Comparison of ENCODE assay signal across 14 cellular contexts in the genomic region with DNA sequence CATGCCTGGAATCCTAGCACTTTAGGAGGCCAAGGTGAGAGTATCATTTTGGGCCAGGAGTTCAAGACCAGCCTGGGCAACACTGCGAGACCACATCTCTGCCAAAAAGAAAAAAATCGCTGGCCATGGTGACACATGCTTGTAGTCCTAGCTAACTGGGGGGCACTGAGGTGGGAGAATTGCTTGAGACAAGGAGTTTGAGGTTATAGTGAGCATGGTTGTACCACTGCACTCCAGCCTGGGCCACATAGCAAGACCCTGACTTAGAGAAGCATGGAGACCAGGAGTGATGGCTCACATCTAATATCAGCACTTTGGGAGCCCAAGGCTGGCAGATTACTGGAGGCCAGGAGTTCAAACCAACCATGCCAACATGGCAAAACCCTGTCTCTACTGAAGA. TPM values are rescaled to one million over a fixed set of nuclear protein-coding genes. Genes with fewer than 3 reads are reported as not detected.
A peak's percentile ranks its signal among the peaks of the same experiment; 100 is the strongest.
DNase-seq lines count a peak whose midpoint lies in the region; ATAC-seq, FAIRE-seq and TF ChIP-seq lines count a peak whose summit lies in the region.
"Had no signal": no experiment of that assay in that cellular context is flagged by ENCODE, and none has a peak within 500 bp of the region (broad histone marks: within the 10 kb centered on the region; RNA-seq: fewer than 3 reads in every experiment).

No MANE protein-coding gene starts in this region.

- H3K27ac ChIP-seq in VCaP: peak overlapping the region; percentile 19
- peak overlapping the region; percentile 7 for H3K27ac ChIP-seq in smooth muscle cell (ENCODE audit: low read depth)
- H3K27ac ChIP-seq: upper lobe of left lung had no signal

- no peak overlapping the region for H3K4me3 ChIP-seq in smooth muscle cell
- H3K4me3 ChIP-seq: lung, Peyer's patch, upper lobe of left lung had no signal

- peaks cover 3% of the 10 kb centered on the region for H3F3A ChIP-seq in smooth muscle cell (ENCODE audit: low read depth)

- no peaks in the 10 kb centered on the region for H3K9me3 Mint-ChIP-seq in activated T-cell treated with anti-CD3 and anti-CD28 coated beads, Interleukin-2, amount 50 U/mL, for 4 hours
- H3K9me3 Mint-ChIP-seq in effector memory CD8-positive, alpha-beta T cell: no peaks in the 10 kb centered on the region

- no peaks in the 10 kb centered on the region for H3K27me3 Mint-ChIP-seq in activated T-cell treated with anti-CD3 and anti-CD28 coated beads, Interleukin-2, amount 50 U/mL, for 4 hours (ENCODE audit: low read depth)
- H3K27me3 Mint-ChIP-seq in effector memory CD8-positive, alpha-beta T cell: no peaks in the 10 kb centered on the region

- no peak overlapping the region for H2AFZ ChIP-seq in smooth muscle cell (ENCODE audit: low read depth)

- ATAC-seq in activated T-cell treated with anti-CD3 and anti-CD28 coated beads, Interleukin-2, amount 50 U/mL, for 4 hours: no peak
- ATAC-seq in effector memory CD8-positive, alpha-beta T cell (replicated peaks): no peak
- ATAC-seq in HG03565 (IDR thresholded peaks at IDR 0.05; ENCODE audit: unreplicated experiment): no peak

- 97% methylated on average over 2 of the region's 2 CpGs for WGBS in smooth muscle cell (ENCODE audit: low lambda C conversion rate)

- no peaks in the 10 kb centered on the region for H3K36me3 ChIP-seq in smooth muscle cell (ENCODE audit: low read depth)

- no peak for FAIRE-seq in frontal cortex (lab: Jason Lieb, UNC)

- peak overlapping the region in 1 of 2 donors; percentile 99 for H3K27ac Mint-ChIP-seq in effector memory CD8-positive, alpha-beta T cell

- H3K4me1 Mint-ChIP-seq in activated T-cell treated with anti-CD3 and anti-CD28 coated beads, Interleukin-2, amount 50 U/mL, for 4 hours (ENCODE audit: low read depth): peaks cover 67% of the 10 kb centered on the region
- peaks cover 28 to 57% of the 10 kb centered on the region in 2 donors for H3K4me1 Mint-ChIP-seq in effector memory CD8-positive, alpha-beta T cell (ENCODE audit: low read depth in 2 of 2)

- H3K9ac ChIP-seq in smooth muscle cell (ENCODE audit: low read depth): no peak overlapping the region

- peaks cover 97% of the 10 kb centered on the region for H4K20me1 ChIP-seq in smooth muscle cell (ENCODE audit: low read depth)

- no peak for TF ChIP-seq CTCF in VCaP (conservative IDR thresholded peaks at IDR 0.05)
- no peak for TF ChIP-seq CTCF in smooth muscle cell (IDR thresholded peaks at IDR 0.05; ENCODE audit: borderline replicate concordance, insufficient read depth, poor library complexity, severe bottlenecking)

- H3K36me3 Mint-ChIP-seq in activated T-cell treated with anti-CD3 and anti-CD28 coated beads, Interleukin-2, amount 50 U/mL, for 4 hours (ENCODE audit: insufficient read depth): peaks cover 25% of the 10 kb centered on the region
- H3K36me3 Mint-ChIP-seq in effector memory CD8-positive, alpha-beta T cell (ENCODE audit: insufficient read depth): peaks cover 72% of the 10 kb centered on the region

- H3K79me2 ChIP-seq in smooth muscle cell (ENCODE audit: low read depth): peaks cover 96% of the 10 kb centered on the region

- no peaks in the 10 kb centered on the region for H3K27me3 ChIP-seq in smooth muscle cell (ENCODE audit: low read depth)
- H3K27me3 ChIP-seq: Peyer's patch, upper lobe of left lung had no signal

- peak overlapping the region; percentile 38 for H3K4me3 Mint-ChIP-seq in activated T-cell treated with anti-CD3 and anti-CD28 coated beads, Interleukin-2, amount 50 U/mL, for 4 hours
- peak overlapping the region; percentile 8 to 31 for H3K4me3 Mint-ChIP-seq in effector memory CD8-positive, alpha-beta T cell

- H3K4me2 ChIP-seq in smooth muscle cell: no peak overlapping the region

- H3K9me3 ChIP-seq in smooth muscle cell (replicated peaks; ENCODE audit: low read depth): no peaks in the 10 kb centered on the region
- H3K9me3 ChIP-seq: Peyer's patch, upper lobe of left lung had no signal

- H3K4me1 ChIP-seq in smooth muscle cell (ENCODE audit: low read depth): no peaks in the 10 kb centered on the region

- DNase-seq in activated T-cell treated with anti-CD3 and anti-CD28 coated beads, Interleukin-2, amount 50 U/mL, for 4 hours: no peak
- DNase-seq in activated T-cell treated with anti-CD3 and anti-CD28 coated beads for 4 hours (no peak), smooth muscle cell (lab: John Stamatoyannopoulos, UW; ENCODE audit: unreplicated experiment) (no peak), frontal cortex (ENCODE audit: low spot score in 2 of 2) (no peak), DMS79 (lab: John Stamatoyannopoulos, UW) (no peak)
- no peak for DNase-seq in effector memory CD8-positive, alpha-beta T cell
- DNase-seq: KBM-7, NCI-H146, NCI-H524, upper lobe of left lung had no signal

RNA-seq across cellular contexts. Expression of a gene that starts 9.2 kb away (rescaled TPM):
- 100 to 1,000 TPM; 343 to 400 (median 399) TPM for total RNA-seq in activated T-cell treated with anti-CD3 and anti-CD28 coated beads, Interleukin-2, amount 50 U/mL, for 4 hours
- 128 TPM in 2 replicates for total RNA-seq in smooth muscle cell
- polyA plus RNA-seq in smooth muscle cell: 160 and 165 TPM in 2 replicates
- total RNA-seq in frontal cortex: 78.7 TPM

RNA-seq across cellular contexts. Expression of a gene that starts 33.1 kb away (rescaled TPM):
- total RNA-seq in activated T-cell treated with anti-CD3 and anti-CD28 coated beads, Interleukin-2, amount 50 U/mL, for 4 hours: 1,000 to 10,000 TPM in 1 of 3 donors, 100 to 1,000 TPM in 2; 885 to 1,118 (median 953) TPM
- total RNA-seq in smooth muscle cell (489 and 498 TPM in 2 replicates), frontal cortex (464 TPM)
- 953 and 954 TPM in 2 replicates for polyA plus RNA-seq in smooth muscle cell

RNA-seq across cellular contexts. Expression of a gene that starts 46.2 kb away (rescaled TPM):
- 1,000 to 10,000 TPM; 1,078 to 1,189 (median 1,154) TPM for total RNA-seq in activated T-cell treated with anti-CD3 and anti-CD28 coated beads, Interleukin-2, amount 50 U/mL, for 4 hours
- total RNA-seq in smooth muscle cell (906 and 1,062 TPM in 2 replicates), frontal cortex (969 TPM)
- 625 and 713 TPM in 2 replicates for polyA plus RNA-seq in smooth muscle cell

RNA-seq across cellular contexts. Expression of a gene that starts 48.7 kb away (rescaled TPM):
- 10 to 100 TPM; 53.0 to 64.9 (median 64.5) TPM for total RNA-seq in activated T-cell treated with anti-CD3 and anti-CD28 coated beads, Interleukin-2, amount 50 U/mL, for 4 hours
- total RNA-seq in smooth muscle cell (33.4 and 34.1 TPM in 2 replicates), frontal cortex (13.5 TPM)
- polyA plus RNA-seq in smooth muscle cell: 26.2 and 38.3 TPM in 2 replicates
